ENCODE assay signal across 11 cellular contexts in the genomic region with DNA sequence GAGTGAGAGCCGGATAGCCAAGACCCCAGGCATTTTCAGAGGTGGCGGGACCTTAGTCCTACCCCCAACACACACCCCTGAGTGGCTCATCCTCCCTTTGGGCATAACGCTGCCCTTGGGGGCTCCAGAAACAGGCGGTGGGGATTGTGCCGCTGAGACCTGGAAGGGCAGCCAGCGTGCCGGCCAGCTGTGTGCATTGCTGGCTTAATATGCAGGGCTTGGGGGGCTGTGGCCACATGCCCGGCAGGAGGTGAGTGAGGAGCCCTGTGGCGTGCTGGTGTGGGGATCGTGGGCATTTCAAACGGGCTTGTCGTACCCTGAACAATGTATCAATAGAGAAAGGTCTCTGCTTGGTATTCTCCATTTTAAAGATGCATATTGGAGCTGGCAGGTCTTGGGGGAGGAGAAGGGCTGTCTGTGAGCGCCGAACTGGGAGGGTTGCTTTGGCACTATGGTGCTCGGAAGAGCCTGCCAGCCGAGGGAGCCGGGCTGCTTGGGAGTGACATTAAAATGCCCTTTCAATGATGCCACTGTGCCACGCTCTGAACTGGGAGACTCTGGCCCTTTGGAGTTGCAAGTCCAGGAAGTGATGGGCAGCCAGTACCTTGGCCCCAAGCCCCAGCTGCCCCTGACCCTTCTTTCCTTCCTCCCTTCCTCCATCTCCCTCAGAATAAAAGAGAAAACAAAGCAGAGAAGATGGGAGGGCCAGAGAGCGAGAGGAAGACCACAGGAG. TPM values are rescaled to one million over a fixed set of nuclear protein-coding genes. Genes with fewer than 3 reads are reported as not detected.
DNase-seq lines count a peak whose midpoint lies in the region; ATAC-seq and TF ChIP-seq lines count a peak whose summit lies in the region.
"Had no signal": no experiment of that assay in that cellular context is flagged by ENCODE, and none has a peak within 500 bp of the region (broad histone marks: within the 10 kb centered on the region; RNA-seq: fewer than 3 reads in every experiment).

No MANE protein-coding gene starts in this region.

- ATAC-seq in lower lobe of right lung: no peak

- H3K4me3 ChIP-seq in lower lobe of right lung: peak overlapping the region; percentile 63

- TF ChIP-seq CTCF in lower lobe of right lung (IDR thresholded peaks at IDR 0.05): no peak

- H3K36me3 ChIP-seq in lower lobe of right lung: no peaks in the 10 kb centered on the region

- H3K27me3 ChIP-seq in lower lobe of right lung (ENCODE audit: low read depth): peaks cover 18% of the 10 kb centered on the region

- peak; percentile 32 for DNase-seq in NCI-H82 (lab: John Stamatoyannopoulos, UW)
- no peak for DNase-seq in NCI-H82 treated with DMSO at 0.1 percent for 48 hours (lab: John Stamatoyannopoulos, UW; ENCODE audit: unreplicated experiment)
- peak; percentile 47 for DNase-seq in cerebellum (ENCODE audit: low spot score)
- DNase-seq in lower lobe of right lung: no peak
- DNase-seq in NK-92 treated with Interleukin-12 subunit alpha and Interleukin-12 subunit beta, amount 100 ng/mL, for 24 hours (lab: John Stamatoyannopoulos, UW): no peak
- no peak for DNase-seq in HCEC 1CT
- DNase-seq in activated T-cell treated with anti-CD3 and anti-CD28 coated beads, Interleukin-2, amount 50 U/mL, for 48 hours: no peak
- DNase-seq: activated CD4-positive, alpha-beta T cell treated with anti-CD3 and anti-CD28 coated beads, Interleukin-2, amount 10 ng/mL, durations not matched to agents 7 days and 5 days; effector memory CD4-positive, alpha-beta T cell; NCI-H526 treated with DMSO at 0.1 percent for 48 hours had no signal

- H3K27ac ChIP-seq in lower lobe of right lung: no peak overlapping the region
- H3K27ac ChIP-seq in temporal lobe (ENCODE audit: low read depth, low read length): peak overlapping the region; percentile 19

- H3K4me1 ChIP-seq in lower lobe of right lung: peaks cover 6% of the 10 kb centered on the region

- intact Hi-C loops in lower lobe of right lung (cut with DNase I): no loop called here

- no peaks in the 10 kb centered on the region for H3K9me3 ChIP-seq in lower lobe of right lung

RNA-seq across cellular contexts. Expression of a gene that starts 11.2 kb away (rescaled TPM):
- 68.8 TPM for total RNA-seq in cerebellum
- total RNA-seq in lower lobe of right lung: 24.1 TPM
- 75.5 TPM for total RNA-seq in temporal lobe
- total RNA-seq: activated CD4-positive, alpha-beta T cell treated with anti-CD3 and anti-CD28 coated beads, Interleukin-2, amount 10 ng/mL, durations not matched to agents 7 days and 5 days had no signal

Comparison
In these comparisons a context has a peak if more than half of its experiments do, and no peak if none do; other contexts are left out.
1. DNase-seq: peak in NCI-H82 (single experiment) and cerebellum (single experiment); none in NCI-H82 treated with DMSO at 0.1 percent for 48 hours (single experiment), lower lobe of right lung (single experiment), NK-92 treated with Interleukin-12 subunit alpha and Interleukin-12 subunit beta, amount 100 ng/mL, for 24 hours (single experiment), HCEC 1CT (single experiment) and activated T-cell treated with anti-CD3 and anti-CD28 coated beads, Interleukin-2, amount 50 U/mL, for 48 hours (0 of 2).